In the genomic region with DNA sequence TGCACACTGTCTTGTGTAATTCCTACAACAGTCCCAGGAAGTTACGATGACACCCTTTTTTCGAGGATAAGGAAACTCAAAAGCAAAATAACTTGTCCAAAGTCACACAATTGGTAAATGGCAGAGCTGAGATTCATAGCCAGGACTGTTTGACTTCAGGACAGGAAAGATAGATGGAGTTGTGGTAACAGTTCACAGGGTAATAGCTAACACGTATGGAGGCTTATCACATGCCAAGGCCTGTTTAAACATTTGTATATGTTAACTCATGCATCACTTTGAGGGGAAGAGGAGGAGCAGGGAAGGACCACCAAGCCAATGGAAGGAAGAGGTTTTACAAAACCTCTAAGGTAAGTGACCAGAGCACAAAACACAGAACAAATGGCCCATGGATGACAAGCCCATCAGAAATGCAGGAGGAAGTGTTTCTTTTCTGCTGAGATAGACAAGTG, we compare ENCODE assay signal across 9 cellular contexts. TPM values are rescaled to one million over a fixed set of nuclear protein-coding genes. Genes with fewer than 3 reads are reported as not detected.
DNase-seq lines count a peak whose midpoint lies in the region; TF ChIP-seq lines count a peak whose summit lies in the region.
"Had no signal": no experiment of that assay in that cellular context is flagged by ENCODE, and none has a peak within 500 bp of the region (broad histone marks: within the 10 kb centered on the region; RNA-seq: fewer than 3 reads in every experiment).

No MANE protein-coding gene starts in this region.

- peaks cover 0 to 17% of the 10 kb centered on the region in 2 donors for H3K36me3 Mint-ChIP-seq in CD4-positive, alpha-beta memory T cell

- no TSS peak for BruUV-seq in PC-9 (replicated peaks; lab: Mats Ljungman, UMichigan)

- intact Hi-C loops in PC-9 (cut with micrococcal nuclease; ENCODE audit: unreplicated experiment), result loop anchor here (10.0 kb wide), 1 partner anchor 939 kb away; the partner anchor contains the start of genes IFT25 and LRRC42
- intact Hi-C loops in CD4-positive, alpha-beta memory T cell (cut with micrococcal nuclease), result no loop called here
- intact Hi-C loops in lower leg skin (cut with DNase I; ENCODE audit: low total_unique reads), result no loop called here

- H3K36me3 ChIP-seq in PC-9 (ENCODE audit: low read depth), result peaks cover 50% of the 10 kb centered on the region
- peaks cover 13 to 14% of the 10 kb centered on the region in 2 experiments for H3K36me3 ChIP-seq in trophoblast cell (ENCODE audit: control insufficient read depth in 1 of 2, insufficient read depth in 2 of 2, low read length in 2 of 2)
- H3K36me3 ChIP-seq in CD4-positive, alpha-beta memory T cell (ENCODE audit: insufficient read depth, low read length), result no peaks in the 10 kb centered on the region

- H3K9me2 ChIP-seq in PC-9 (ENCODE audit: insufficient read depth), result no peaks in the 10 kb centered on the region

- H3K4me3 Mint-ChIP-seq in CD4-positive, alpha-beta memory T cell, result peak overlapping the region in 3 of 8 donors; percentile 1 to 6 (median 4)

- H2BK5ac ChIP-seq in trophoblast cell (ENCODE audit: low read depth, low read length, poor library complexity), result no peak overlapping the region

- no peak overlapping the region for H2BK120ac ChIP-seq in trophoblast cell (ENCODE audit: insufficient read depth, low read length, poor library complexity)

- no peak overlapping the region for H4K91ac ChIP-seq in trophoblast cell (ENCODE audit: low read depth, low read length)

- H3K27ac Mint-ChIP-seq in CD4-positive, alpha-beta memory T cell, result peak overlapping the region in 1 of 7 donors; percentile 5
- H3K27ac Mint-ChIP-seq: naive thymus-derived CD8-positive, alpha-beta T cell had no signal

- peak overlapping the region; percentile 51 for H3K4ac ChIP-seq in trophoblast cell (ENCODE audit: low read depth, low read length)

- no peak overlapping the region for H2BK12ac ChIP-seq in trophoblast cell (ENCODE audit: low read length)

- H2AK5ac ChIP-seq in trophoblast cell (ENCODE audit: low read length), result no peak overlapping the region

- no peak for TF ChIP-seq POLR2A in lower leg skin (IDR thresholded peaks at IDR 0.05)

- H3K4me1 ChIP-seq in PC-9 (replicated peaks; ENCODE audit: insufficient read depth) (peaks cover 74% of the 10 kb centered on the region), trophoblast cell (ENCODE audit: control insufficient read depth in 1 of 2, insufficient read depth in 2 of 2, low read length in 2 of 2) (peaks cover 27 to 38% of the 10 kb centered on the region in 2 experiments)
- H3K4me1 ChIP-seq in CD4-positive, alpha-beta memory T cell (ENCODE audit: insufficient read depth, low read length), result peaks cover 22% of the 10 kb centered on the region

- no peak for TF ChIP-seq CTCF in PC-9 (conservative IDR thresholded peaks at IDR 0.05)
- no peak for TF ChIP-seq CTCF in lower leg skin (IDR thresholded peaks at IDR 0.05)

- peaks cover 14 to 33% (median 23%) of the 10 kb centered on the region in 4 donors for H3K4me1 Mint-ChIP-seq in CD4-positive, alpha-beta memory T cell

- H3K27ac ChIP-seq in PC-9 (peak overlapping the region; percentile 79), trophoblast cell (ENCODE audit: low read depth, low read length) (no peak overlapping the region)
- no peak overlapping the region for H3K27ac ChIP-seq in CD4-positive, alpha-beta memory T cell (ENCODE audit: low read depth, low read length)

- no peak overlapping the region for H4K12ac ChIP-seq in trophoblast cell (ENCODE audit: low read depth, low read length)

- peak overlapping the region; percentile 92 for H3K4me2 ChIP-seq in PC-9
- H3K4me2 ChIP-seq in trophoblast cell (ENCODE audit: low read length), result peak overlapping the region; percentile 72

- H3K23ac ChIP-seq in trophoblast cell (ENCODE audit: low read length), result no peak overlapping the region

- peaks cover 54% of the 10 kb centered on the region for H3F3A ChIP-seq in PC-9 (ENCODE audit: insufficient read depth, low read depth)

- H3K9me3 ChIP-seq in PC-9 (ENCODE audit: insufficient read depth, low read depth), result no peaks in the 10 kb centered on the region
- no peaks in the 10 kb centered on the region for H3K9me3 ChIP-seq in trophoblast cell (ENCODE audit: insufficient read depth, low read depth, low read length)
- no peaks in the 10 kb centered on the region for H3K9me3 ChIP-seq in CD4-positive, alpha-beta memory T cell (ENCODE audit: control insufficient read depth in 1 of 2, low read length in 2 of 2)

- POLR2A ChIA-PET in PC-9 (lab: Charles Lee; ENCODE audit: unreplicated experiment), result no interaction called here
- POLR2A ChIA-PET in CD4-positive, alpha-beta memory T cell (lab: Charles Lee; ENCODE audit: partially characterized antibody), result no interaction called here

- no peak overlapping the region for H3K14ac ChIP-seq in trophoblast cell (ENCODE audit: low read length)

- H3K9me3 Mint-ChIP-seq in CD4-positive, alpha-beta memory T cell, result peaks cover 0 to 9% (median 0%) of the 10 kb centered on the region in 8 donors

- H3K4me3 ChIP-seq in PC-9, result peak overlapping the region; percentile 96; the same call in 1 of the 2 replicates
- no peak overlapping the region for H3K4me3 ChIP-seq in trophoblast cell (ENCODE audit: low read depth, low read length)
- no peak overlapping the region for H3K4me3 ChIP-seq in CD4-positive, alpha-beta memory T cell (ENCODE audit: low read length in 2 of 2)
- H3K4me3 ChIP-seq in lower leg skin (ENCODE audit: low read depth, poor library complexity, severe bottlenecking), result no peak overlapping the region

- no peak overlapping the region for H3K18ac ChIP-seq in trophoblast cell (ENCODE audit: low read length)

- H3K79me1 ChIP-seq in trophoblast cell (ENCODE audit: low read length), result peaks cover 19% of the 10 kb centered on the region

- H4K8ac ChIP-seq in trophoblast cell (ENCODE audit: low read depth, low read length), result no peak overlapping the region

- peaks cover 26% of the 10 kb centered on the region for H4K20me1 ChIP-seq in PC-9 (ENCODE audit: insufficient read depth)

- H3K79me2 ChIP-seq in PC-9 (ENCODE audit: low read depth) (peaks cover 78% of the 10 kb centered on the region), trophoblast cell (ENCODE audit: control insufficient read depth, insufficient read depth, low read length, poor library complexity) (peaks cover 25% of the 10 kb centered on the region)

- H2AFZ ChIP-seq in PC-9 (no peak overlapping the region), trophoblast cell (ENCODE audit: insufficient read depth, low read length, poor library complexity) (no peak overlapping the region)

- peaks cover 1 to 7% of the 10 kb centered on the region in 2 donors for H3K27me3 Mint-ChIP-seq in CD4-positive, alpha-beta memory T cell

- DNase-seq in EL (peak; percentile 37), PC-9 (peak in 1 of 2 experiments; percentile 54), fibroblast of gingiva (ENCODE audit: low read depth) (peak; percentile 54), trophoblast cell (no peak), DMS153 treated with DMSO at 0.1 percent for 48 hours (lab: John Stamatoyannopoulos, UW; ENCODE audit: unreplicated experiment) (no peak), lower leg skin (ENCODE audit: low spot score in 2 of 2) (no peak)
- DNase-seq in central memory CD4-positive, alpha-beta T cell, result no peak
- no peak for DNase-seq in CD4-positive, alpha-beta memory T cell
- DNase-seq: naive thymus-derived CD8-positive, alpha-beta T cell had no signal

- H3K9ac ChIP-seq in trophoblast cell (ENCODE audit: low read length), result no peak overlapping the region

- CTCF ChIA-PET in PC-9 (lab: Charles Lee), result interaction anchor here (0.7 kb wide), 1 partner anchor 61 kb away, joined by 3 read pairs; no protein-coding TSS in a partner anchor
- CTCF ChIA-PET in CD4-positive, alpha-beta memory T cell (lab: Charles Lee; ENCODE audit: partially characterized antibody), result no interaction called here

- H3K27me3 ChIP-seq in PC-9 (ENCODE audit: insufficient read depth, low read depth) (no peaks in the 10 kb centered on the region), trophoblast cell (ENCODE audit: insufficient read depth, low read length) (no peaks in the 10 kb centered on the region)
- H3K27me3 ChIP-seq in CD4-positive, alpha-beta memory T cell (ENCODE audit: insufficient read depth, low read length), result no peaks in the 10 kb centered on the region

- no CpG with 5 or more reads among the region's 3 CpGs for WGBS in trophoblast cell (ENCODE audit: extremely low coverage, insufficient coverage, insufficient read length)
- 23 to 30% methylated on average over 3 of the region's 3 CpGs for WGBS in lower leg skin, 2 donors

RNA-seq across cellular contexts. Expression of gene DHCR24, which starts 2.8 kb away (rescaled TPM):
- total RNA-seq in PC-9 (2021) (195 and 369 TPM in 2 replicates), lower leg skin (100 to 1,000 TPM; 299 to 488 (median 404) TPM)
- polyA plus RNA-seq in trophoblast cell (2013), result 120 and 123 TPM in 2 replicates
- total RNA-seq in CD4-positive, alpha-beta memory T cell, result 1 to 10 TPM; 7.1 to 7.6 TPM
- polyA plus RNA-seq in CD4-positive, alpha-beta memory T cell, result 1 to 10 TPM; 5.9 to 9.9 TPM

Comparison
In these comparisons a context has a peak if more than half of its experiments do, and no peak if none do; other contexts are left out.
1. DNase-seq: peak in EL (single experiment) and fibroblast of gingiva (single experiment); none in trophoblast cell (0 of 2), central memory CD4-positive, alpha-beta T cell (single experiment), CD4-positive, alpha-beta memory T cell (0 of 5), DMS153 treated with DMSO at 0.1 percent for 48 hours (single experiment) and lower leg skin (0 of 2).
2. RNA of gene DHCR24, which starts 2.8 kb away (total RNA-seq): 299 to 488 TPM in lower leg skin and 195 to 369 TPM in PC-9; 7.1 to 7.6 TPM in CD4-positive, alpha-beta memory T cell; every median in the first group is over 10 times any median in the second.